In the genomic region with DNA sequence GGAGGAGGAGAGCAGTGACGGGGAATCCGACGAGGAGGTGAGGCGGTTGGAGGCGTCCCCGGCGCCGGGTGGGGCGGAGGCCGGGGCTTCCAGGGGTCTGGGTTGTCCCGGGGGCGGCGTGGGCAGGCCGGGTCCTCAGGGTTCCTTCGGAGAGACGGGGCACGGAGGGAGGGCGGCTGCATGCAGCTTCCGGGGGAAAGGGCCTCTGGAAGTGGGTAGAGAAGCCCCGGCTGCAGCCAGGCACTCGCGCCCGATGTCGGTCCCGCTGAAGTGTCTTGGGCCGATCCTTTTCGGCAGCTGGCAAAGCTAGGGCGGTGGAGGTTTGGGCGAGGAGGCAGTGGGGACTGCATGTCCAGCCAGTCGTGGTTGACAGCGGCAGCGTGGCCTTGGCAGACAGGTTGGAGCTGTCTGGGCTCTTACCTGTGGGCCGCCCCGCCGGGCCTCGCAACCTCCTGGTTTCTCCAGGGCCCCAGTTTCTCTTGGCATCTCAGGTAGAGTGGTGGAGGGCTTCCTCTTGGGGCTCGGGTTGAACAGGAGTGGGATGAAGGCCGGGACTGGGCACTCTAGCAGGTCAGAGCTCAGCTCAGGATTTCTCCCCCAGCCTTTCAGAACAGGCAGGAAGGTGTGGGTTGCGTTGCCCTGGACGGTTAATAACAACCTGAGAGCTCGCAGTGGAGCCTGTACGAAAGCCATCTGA, we compare ENCODE assay signal across 8 cellular contexts. TPM values are rescaled to one million over a fixed set of nuclear protein-coding genes. Genes with fewer than 3 reads are reported as not detected.
A peak's percentile ranks its signal among the peaks of the same experiment; 100 is the strongest.
DNase-seq lines count a peak whose midpoint lies in the region; ATAC-seq and TF ChIP-seq lines count a peak whose summit lies in the region.

No MANE protein-coding gene starts in this region.

- H3K4me1 Mint-ChIP-seq in Calu3 (ENCODE audit: low read depth, unreplicated experiment) = peaks cover 30% of the 10 kb centered on the region
- peaks cover 54% of the 10 kb centered on the region for H3K4me1 Mint-ChIP-seq in central memory CD8-positive, alpha-beta T cell
- peaks cover 71% of the 10 kb centered on the region for H3K4me1 Mint-ChIP-seq in stimulated activated memory B cell treated with anti-CD40 and anti-IgM and Interleukin-4, amounts not matched to agents 10 μg/mL and 1 μg/mL and 100 μg/mL, for 72 hours

- no peak for TF ChIP-seq CTCF in Calu3 (IDR thresholded peaks at IDR 0.05; ENCODE audit: unreplicated experiment)
- TF ChIP-seq CTCF in VCaP (conservative IDR thresholded peaks at IDR 0.05) = no peak
- TF ChIP-seq CTCF in liver (IDR thresholded peaks at IDR 0.05; ENCODE audit: low read depth, low read length, missing input control) = no peak

- H3K36me3 ChIP-seq in liver (ENCODE audit: control insufficient read depth in 4 of 4, insufficient read depth in 3 of 4, low read depth in 1 of 4, low read length in 3 of 4) = peaks cover 17 to 26% (median 20%) of the 10 kb centered on the region in 4 donors

- WGBS in liver = under 1% methylated on average over 42 of the region's 42 CpGs

- peaks cover 12 to 34% (median 25%) of the 10 kb centered on the region in 4 donors for H3K4me1 ChIP-seq in liver (ENCODE audit: control insufficient read depth in 4 of 4, insufficient read depth in 4 of 4, low read length in 3 of 4)

- BruUV-seq in Calu3 (replicated peaks; lab: Mats Ljungman, UMichigan) = no TSS peak

- no peaks in the 10 kb centered on the region for H3K9me3 Mint-ChIP-seq in Calu3 (ENCODE audit: low read depth, unreplicated experiment)
- H3K9me3 Mint-ChIP-seq in central memory CD8-positive, alpha-beta T cell = no peaks in the 10 kb centered on the region
- H3K9me3 Mint-ChIP-seq in stimulated activated memory B cell treated with anti-CD40 and anti-IgM and Interleukin-4, amounts not matched to agents 10 μg/mL and 1 μg/mL and 100 μg/mL, for 72 hours = no peaks in the 10 kb centered on the region

- peak overlapping the region; percentile 77 for H3K4me3 Mint-ChIP-seq in Calu3 (ENCODE audit: low read depth, unreplicated experiment)
- peak overlapping the region; percentile 79 for H3K4me3 Mint-ChIP-seq in central memory CD8-positive, alpha-beta T cell
- H3K4me3 Mint-ChIP-seq in stimulated activated memory B cell treated with anti-CD40 and anti-IgM and Interleukin-4, amounts not matched to agents 10 μg/mL and 1 μg/mL and 100 μg/mL, for 72 hours = peak overlapping the region; percentile 87

- H3K27me3 ChIP-seq in liver (ENCODE audit: control insufficient read depth in 4 of 4, insufficient read depth in 4 of 4, low read length in 3 of 4) = no peaks in the 10 kb centered on the region

- peak; percentile 3 for ATAC-seq in HG02642 (IDR thresholded peaks at IDR 0.05; ENCODE audit: poor library complexity, unreplicated experiment)
- ATAC-seq in central memory CD8-positive, alpha-beta T cell (replicated peaks; ENCODE audit: extremely low read depth, poor library complexity, severe bottlenecking) = no peak
- peak; percentile 1 for ATAC-seq in stimulated activated memory B cell treated with anti-CD40 and anti-IgM and Interleukin-4, amounts not matched to agents 10 μg/mL and 1 μg/mL and 100 μg/mL, for 72 hours
- ATAC-seq in GM18517 (IDR thresholded peaks at IDR 0.05; ENCODE audit: unreplicated experiment) = no peak

- peak overlapping the region; percentile 47 for H3K27ac Mint-ChIP-seq in Calu3 (ENCODE audit: unreplicated experiment)
- H3K27ac Mint-ChIP-seq in central memory CD8-positive, alpha-beta T cell (ENCODE audit: low read depth) = peak overlapping the region; percentile 67
- peak overlapping the region; percentile 81 for H3K27ac Mint-ChIP-seq in stimulated activated memory B cell treated with anti-CD40 and anti-IgM and Interleukin-4, amounts not matched to agents 10 μg/mL and 1 μg/mL and 100 μg/mL, for 72 hours

- H3K27ac ChIP-seq in VCaP (peak overlapping the region; percentile 98), liver (ENCODE audit: low read depth in 1 of 2, low read length in 2 of 2) (peak overlapping the region; percentile 66 to 68)

- H3K27me3 Mint-ChIP-seq in Calu3 (ENCODE audit: unreplicated experiment) = peaks cover 13% of the 10 kb centered on the region
- H3K27me3 Mint-ChIP-seq in central memory CD8-positive, alpha-beta T cell = no peaks in the 10 kb centered on the region
- H3K27me3 Mint-ChIP-seq in stimulated activated memory B cell treated with anti-CD40 and anti-IgM and Interleukin-4, amounts not matched to agents 10 μg/mL and 1 μg/mL and 100 μg/mL, for 72 hours = no peaks in the 10 kb centered on the region

- H3K9ac ChIP-seq in liver (ENCODE audit: low read depth in 1 of 2, low read length in 2 of 2) = peak overlapping the region; percentile 32 to 80

- H3K4me3 ChIP-seq in liver (ENCODE audit: low read depth in 1 of 3, low read length in 3 of 3) = peak overlapping the region; percentile 90 to 98 (median 91)

- DNase-seq in Calu3 (peak; percentile 35), H4 (ENCODE audit: low spot score) (no peak)
- no peak for DNase-seq in central memory CD8-positive, alpha-beta T cell (ENCODE audit: low spot score in 2 of 2)

- H3K36me3 Mint-ChIP-seq in Calu3 (ENCODE audit: insufficient read depth, unreplicated experiment) = peaks cover 75% of the 10 kb centered on the region
- H3K36me3 Mint-ChIP-seq in central memory CD8-positive, alpha-beta T cell (ENCODE audit: insufficient read depth) = peaks cover 34% of the 10 kb centered on the region
- H3K36me3 Mint-ChIP-seq in stimulated activated memory B cell treated with anti-CD40 and anti-IgM and Interleukin-4, amounts not matched to agents 10 μg/mL and 1 μg/mL and 100 μg/mL, for 72 hours = peaks cover 55% of the 10 kb centered on the region

- no peak for TF ChIP-seq RAD21 in liver (IDR thresholded peaks at IDR 0.05)

- intact Hi-C loops in Calu3 (cut with micrococcal nuclease; ENCODE audit: unreplicated experiment) = no loop called here

- CTCF ChIA-PET in Calu3 (lab: Charles Lee) = interaction anchor here (0.8 to 1.4 kb wide), 8 partner anchors 10 to 295 kb away, joined by 3 to 5 read pairs (median 4); partner anchors contain the start of genes ALKBH6 and LIN37

- H3K9me3 ChIP-seq in liver (ENCODE audit: control insufficient read depth in 4 of 4, low read length in 3 of 4) = no peaks in the 10 kb centered on the region

TF ChIP-seq in liver, 16 proteins besides CTCF, POLR2A, EP300 and RAD21 (continues in another document):
- TF ChIP-seq SP1 (IDR thresholded peaks at IDR 0.05) (no peak), HNF4A (conservative IDR thresholded peaks at IDR 0.05) (no peak), NR2F2 (IDR thresholded peaks at IDR 0.05) (no peak), RXRA (IDR thresholded peaks at IDR 0.05) (no peak), YY1 (IDR thresholded peaks at IDR 0.05) (no peak), FOXA1 (IDR thresholded peaks at IDR 0.05) (no peak), ZBTB33 (IDR thresholded peaks at IDR 0.05) (no peak), ATF3 (IDR thresholded peaks at IDR 0.05) (no peak), GABPA (IDR thresholded peaks at IDR 0.05 in 1 of 2, conservative IDR thresholded peaks at IDR 0.05 in 1 of 2) (no peak), HNF4G (IDR thresholded peaks at IDR 0.05) (no peak), TAF1 (conservative IDR thresholded peaks at IDR 0.05) (no peak)

RNA-seq across cellular contexts. Expression of gene KMT2B, which starts 0.7 kb away (rescaled TPM):
- total RNA-seq in Calu3 (2022) = 65.2 and 65.3 TPM in 2 replicates
- 10 to 100 TPM in 1 of 2 donors, 1 to 10 TPM in 1; 6.3 to 12.1 TPM for total RNA-seq in liver
- polyA plus RNA-seq in liver = 10 to 100 TPM in 1 of 2 donors, 1 to 10 TPM in 1; 3.7 to 10.3 TPM
- total RNA-seq in H4 (2014; rRNA removed; shearing (Covaris generic)) = 4.9 and 8.8 TPM in 2 replicates

RNA-seq across cellular contexts. Expression of gene ZBTB32, which starts 14.1 kb away (rescaled TPM):
- total RNA-seq in Calu3 (2022) (not detected in 2 replicates), liver (not detected)
- polyA plus RNA-seq in liver = under 1 TPM in 1 of 2 donors, not detected in 1; 0.47 TPM
- total RNA-seq in H4 (2014; rRNA removed; shearing (Covaris generic)) = not detected in 2 replicates

RNA-seq across cellular contexts. Expression of gene IGFLR1, which starts 23.8 kb away (rescaled TPM):
- 9.2 and 9.9 TPM in 2 replicates for total RNA-seq in Calu3 (2022)
- total RNA-seq in liver = 10 to 100 TPM in 1 of 2 donors, 1 to 10 TPM in 1; 7.0 to 11.2 TPM
- polyA plus RNA-seq in liver = 10 to 100 TPM; 51.1 to 59.7 TPM
- total RNA-seq in H4 (2014; rRNA removed; shearing (Covaris generic)) = 6.2 and 31.2 TPM in 2 replicates

RNA-seq across cellular contexts. Expression of gene U2AF1L4, which starts 26.7 kb away (rescaled TPM):
- total RNA-seq in Calu3 (2022) (15.1 and 16.2 TPM in 2 replicates), liver (10 to 100 TPM in 1 of 2 donors, 1 to 10 TPM in 1; 4.5 to 14.8 TPM)
- polyA plus RNA-seq in liver = 10 to 100 TPM; 12.0 to 36.5 TPM
- 25.2 and 27.5 TPM in 2 replicates for total RNA-seq in H4 (2014; rRNA removed; shearing (Covaris generic))

RNA-seq across cellular contexts. Expression of gene PSENEN, which starts 27.0 kb away (rescaled TPM):
- total RNA-seq in Calu3 (2022) = 114 and 126 TPM in 2 replicates
- total RNA-seq in liver = 1 to 10 TPM; 7.4 to 7.7 TPM
- polyA plus RNA-seq in liver = 10 to 100 TPM; 33.8 to 58.1 TPM
- 91.4 and 100 TPM in 2 replicates for total RNA-seq in H4 (2014; rRNA removed; shearing (Covaris generic))

Comparison
In these comparisons a context has a peak if more than half of its experiments do, and no peak if none do; other contexts are left out.
1. ATAC-seq: peak in HG02642 (single experiment) and stimulated activated memory B cell treated with anti-CD40 and anti-IgM and Interleukin-4, amounts not matched to agents 10 μg/mL and 1 μg/mL and 100 μg/mL, for 72 hours (single experiment); none in central memory CD8-positive, alpha-beta T cell (single experiment) and GM18517 (single experiment).
2. Peak in every context shown above with its lines, with median percentiles within 50 percentile points of each other: H3K27ac Mint-ChIP-seq and H3K4me3 Mint-ChIP-seq.